Comparison of ENCODE assay signal across 17 cellular contexts in genomic region chr11:105979997-105980703, GRCh38. TPM values are rescaled to one million over a fixed set of nuclear protein-coding genes. Genes with fewer than 3 reads are reported as not detected.
DNase-seq lines count a peak whose midpoint lies in the region; ATAC-seq and TF ChIP-seq lines count a peak whose summit lies in the region.
"Had no signal": no experiment of that assay in that cellular context is flagged by ENCODE, and none has a peak within 500 bp of the region (broad histone marks: within the 10 kb centered on the region; RNA-seq: fewer than 3 reads in every experiment).

No MANE protein-coding gene starts in this region.

- no peak overlapping the region for H3K4me3 ChIP-seq in body of pancreas
- H3K4me3 ChIP-seq: A549; BLaER1 treated with 17β-estradiol and CSF1 and Interleukin-3, amounts not matched to agents 10 nM and 100 nM had no signal

- TF ChIP-seq POLR2A in body of pancreas (IDR thresholded peaks at IDR 0.05), result no peak

- no peaks in the 10 kb centered on the region for H3K27me3 ChIP-seq in body of pancreas
- H3K27me3 ChIP-seq: BLaER1 treated with 17β-estradiol and CSF1 and Interleukin-3, amounts not matched to agents 10 nM and 100 nM had no signal

- no peak overlapping the region for H3K4me3 Mint-ChIP-seq in activated CD4-positive, alpha-beta T cell treated with anti-CD3 and anti-CD28 coated beads, Interleukin-2, amount 10 ng/mL, durations not matched to agents 7 days and 5 days
- no peak overlapping the region for H3K4me3 Mint-ChIP-seq in activated CD4-positive, alpha-beta T cell treated with anti-CD3 and anti-CD28 coated beads, Interleukin-2, amount 10 ng/mL, durations not matched to agents 24 days and 14 days
- H3K4me3 Mint-ChIP-seq: B cell; CD4-positive, alpha-beta T cell; CD8-positive, alpha-beta T cell had no signal

- CTCF ChIA-PET in activated CD4-positive, alpha-beta T cell treated with anti-CD3 and anti-CD28 coated beads, Interleukin-2, amount 10 ng/mL, durations not matched to agents 7 days and 5 days (lab: Charles Lee), result no interaction called here

- H3K36me3 ChIP-seq in body of pancreas (replicated peaks in 1 of 2; ENCODE audit: insufficient read depth in 1 of 2, low read depth in 2 of 2), result no peaks in the 10 kb centered on the region
- H3K36me3 ChIP-seq: BLaER1 treated with 17β-estradiol and CSF1 and Interleukin-3, amounts not matched to agents 10 nM and 100 nM had no signal

- H3K9me3 ChIP-seq in body of pancreas, result no peaks in the 10 kb centered on the region
- H3K9me3 ChIP-seq: A549; BLaER1 treated with 17β-estradiol and CSF1 and Interleukin-3, amounts not matched to agents 10 nM and 100 nM; Caco-2 had no signal

- peak; percentile 77 for ATAC-seq in body of pancreas
- no peak for ATAC-seq in HG02981 (IDR thresholded peaks at IDR 0.05; ENCODE audit: unreplicated experiment)
- ATAC-seq: A549; CD8-positive, alpha-beta T cell had no signal

- no peaks in the 10 kb centered on the region for H3K4me1 Mint-ChIP-seq in activated CD4-positive, alpha-beta T cell treated with anti-CD3 and anti-CD28 coated beads, Interleukin-2, amount 10 ng/mL, durations not matched to agents 7 days and 5 days
- no peaks in the 10 kb centered on the region for H3K4me1 Mint-ChIP-seq in activated CD4-positive, alpha-beta T cell treated with anti-CD3 and anti-CD28 coated beads, Interleukin-2, amount 10 ng/mL, durations not matched to agents 24 days and 14 days
- H3K4me1 Mint-ChIP-seq: B cell had no signal

- 38% methylated on average over 10 of the region's 10 CpGs for WGBS in body of pancreas, 2 donors

- H3K36me3 Mint-ChIP-seq in activated CD4-positive, alpha-beta T cell treated with anti-CD3 and anti-CD28 coated beads, Interleukin-2, amount 10 ng/mL, durations not matched to agents 7 days and 5 days (ENCODE audit: low read depth), result no peaks in the 10 kb centered on the region
- no peaks in the 10 kb centered on the region for H3K36me3 Mint-ChIP-seq in activated CD4-positive, alpha-beta T cell treated with anti-CD3 and anti-CD28 coated beads, Interleukin-2, amount 10 ng/mL, durations not matched to agents 24 days and 14 days (ENCODE audit: low read depth)
- H3K36me3 Mint-ChIP-seq: CD8-positive, alpha-beta T cell had no signal

- H3K27ac Mint-ChIP-seq in activated CD4-positive, alpha-beta T cell treated with anti-CD3 and anti-CD28 coated beads, Interleukin-2, amount 10 ng/mL, durations not matched to agents 7 days and 5 days, result peak overlapping the region; percentile 34
- H3K27ac Mint-ChIP-seq in activated CD4-positive, alpha-beta T cell treated with anti-CD3 and anti-CD28 coated beads, Interleukin-2, amount 10 ng/mL, durations not matched to agents 24 days and 14 days, result no peak overlapping the region
- H3K27ac Mint-ChIP-seq: B cell; CD4-positive, alpha-beta T cell; CD8-positive, alpha-beta T cell had no signal

- no peak for DNase-seq in activated CD4-positive, alpha-beta T cell treated with anti-CD3 and anti-CD28 coated beads, Interleukin-2, amount 10 ng/mL, durations not matched to agents 7 days and 5 days
- DNase-seq in activated CD4-positive, alpha-beta T cell treated with anti-CD3 and anti-CD28 coated beads, Interleukin-2, amount 10 ng/mL, durations not matched to agents 24 days and 14 days, result no peak
- DNase-seq in body of pancreas (no peak), pons (ENCODE audit: low spot score) (no peak)
- DNase-seq: AML-193; Caco-2; Calu3; CD4-positive, alpha-beta T cell; CD8-positive, alpha-beta T cell; DMS79 treated with DMSO at 0.1 percent for 48 hours; GF-D8 had no signal

- intact Hi-C loops in activated CD4-positive, alpha-beta T cell treated with anti-CD3 and anti-CD28 coated beads, Interleukin-2, amount 10 ng/mL, durations not matched to agents 24 days and 14 days (cut with micrococcal nuclease), result no loop called here
- intact Hi-C loops in body of pancreas (cut with DNase I), result no loop called here

- no peaks in the 10 kb centered on the region for H3K4me1 ChIP-seq in body of pancreas
- H3K4me1 ChIP-seq: A549; BLaER1 treated with 17β-estradiol and CSF1 and Interleukin-3, amounts not matched to agents 10 nM and 100 nM; Caco-2 had no signal

- peak overlapping the region in 3 of 4 donors; percentile 48 to 63 (median 53) for H3K27ac ChIP-seq in body of pancreas
- H3K27ac ChIP-seq: 22Rv1; A549; BLaER1 treated with 17β-estradiol and CSF1 and Interleukin-3, amounts not matched to agents 10 nM and 100 nM; C4-2B had no signal

- POLR2A ChIA-PET in activated CD4-positive, alpha-beta T cell treated with anti-CD3 and anti-CD28 coated beads, Interleukin-2, amount 10 ng/mL, durations not matched to agents 7 days and 5 days (lab: Charles Lee), result no interaction called here

- no peak for TF ChIP-seq CTCF in body of pancreas (IDR thresholded peaks at IDR 0.05)

- peaks cover 5% of the 10 kb centered on the region for H3K27me3 Mint-ChIP-seq in activated CD4-positive, alpha-beta T cell treated with anti-CD3 and anti-CD28 coated beads, Interleukin-2, amount 10 ng/mL, durations not matched to agents 7 days and 5 days
- peaks cover 2% of the 10 kb centered on the region for H3K27me3 Mint-ChIP-seq in activated CD4-positive, alpha-beta T cell treated with anti-CD3 and anti-CD28 coated beads, Interleukin-2, amount 10 ng/mL, durations not matched to agents 24 days and 14 days
- H3K27me3 Mint-ChIP-seq: B cell; CD4-positive, alpha-beta T cell had no signal

- no peaks in the 10 kb centered on the region for H3K9me3 Mint-ChIP-seq in activated CD4-positive, alpha-beta T cell treated with anti-CD3 and anti-CD28 coated beads, Interleukin-2, amount 10 ng/mL, durations not matched to agents 7 days and 5 days
- H3K9me3 Mint-ChIP-seq in activated CD4-positive, alpha-beta T cell treated with anti-CD3 and anti-CD28 coated beads, Interleukin-2, amount 10 ng/mL, durations not matched to agents 24 days and 14 days, result no peaks in the 10 kb centered on the region
- H3K9me3 Mint-ChIP-seq: CD4-positive, alpha-beta T cell; CD8-positive, alpha-beta T cell had no signal

RNA-seq across cellular contexts. Expression of gene MSANTD4, which starts 41.9 kb away (rescaled TPM):
- total RNA-seq in activated CD4-positive, alpha-beta T cell treated with anti-CD3 and anti-CD28 coated beads, Interleukin-2, amount 10 ng/mL, durations not matched to agents 7 days and 5 days, result 10 to 100 TPM; 15.1 to 15.4 TPM
- 21.8 and 22.8 TPM in 2 replicates for total RNA-seq in activated CD4-positive, alpha-beta T cell treated with anti-CD3 and anti-CD28 coated beads, Interleukin-2, amount 10 ng/mL, durations not matched to agents 24 days and 14 days
- 10 to 100 TPM in 1 of 2 donors, 1 to 10 TPM in 1; 4.9 to 19.5 TPM for total RNA-seq in body of pancreas
